1 cellular context compared by ENCODE assay signal in the genomic region with DNA sequence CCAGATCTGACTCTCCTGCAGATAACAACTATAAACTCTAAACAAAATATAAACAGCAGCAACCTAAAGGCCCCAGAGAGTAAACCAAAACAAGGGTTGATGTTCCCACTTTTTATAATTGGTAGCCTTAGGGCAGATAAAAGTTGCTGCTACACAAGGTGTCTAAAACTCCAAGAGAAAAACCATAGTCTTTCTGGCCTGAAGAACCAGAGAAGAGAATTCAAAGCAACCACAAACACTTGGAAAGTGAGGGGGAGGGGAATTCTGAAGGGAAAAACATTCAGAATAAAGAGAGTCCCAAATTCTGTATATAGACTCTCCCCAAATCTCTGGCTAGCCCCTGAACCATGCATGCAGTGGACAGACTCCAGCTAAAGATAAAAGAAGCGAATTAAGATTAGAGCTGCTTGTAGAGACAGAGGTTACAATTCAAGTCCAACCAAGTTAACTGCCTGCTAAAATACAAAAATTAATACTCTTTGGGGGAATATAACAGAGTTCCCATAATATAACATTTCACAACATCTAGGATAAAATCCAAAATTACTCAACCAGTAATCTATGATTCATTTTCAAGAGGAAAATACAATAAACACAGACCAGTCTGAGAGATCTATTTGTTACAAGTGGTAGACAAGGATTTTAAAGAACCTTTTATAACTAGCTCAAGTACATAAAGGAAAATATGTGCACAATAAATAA.
TF ChIP-seq lines count a peak whose summit lies in the region.

No MANE protein-coding gene starts in this region.

TF ChIP-seq in IMR-90, 13 proteins besides CTCF, POLR2A, EP300 and RAD21:
- TF ChIP-seq CEBPB (IDR thresholded peaks at IDR 0.05; ENCODE audit: low read depth, low read length) = peak; percentile 91
- peak; percentile 80; the same call in 1 of the 2 replicates for TF ChIP-seq FOS (IDR thresholded peaks at IDR 0.05; ENCODE audit: low read depth, low read length)
- TF ChIP-seq MXI1 (IDR thresholded peaks at IDR 0.05; ENCODE audit: borderline replicate concordance, low read depth, low read length) = no peak
- no peak for TF ChIP-seq RFX5 (IDR thresholded peaks at IDR 0.05; ENCODE audit: low read depth, low read length)
